Comparison of ENCODE assay signal across 23 cellular contexts in genomic region chr15:22995786-22996185, GRCh38.
"Had no signal": no experiment of that assay in that cellular context is flagged by ENCODE, and none has a peak within 500 bp of the region (broad histone marks: within the 10 kb centered on the region; RNA-seq: fewer than 3 reads in every experiment).

No MANE protein-coding gene starts in this region.

- H3K4me1 Mint-ChIP-seq: naive thymus-derived CD8-positive, alpha-beta T cell; stimulated activated naive CD8-positive, alpha-beta T cell treated with anti-CD3 and anti-CD28 coated beads, Interleukin-15, amount 100 ng/mL, for 72 hours had no signal

- H3K9me3 ChIP-seq: gastrocnemius medialis, left lung, pancreas, right atrium auricular region, suprapubic skin, transverse colon, vagina had no signal

- H3K9me3 Mint-ChIP-seq: effector memory CD8-positive, alpha-beta T cell; naive thymus-derived CD8-positive, alpha-beta T cell; nephron progenitor cell; stimulated activated naive CD8-positive, alpha-beta T cell treated with anti-CD3 and anti-CD28 coated beads, Interleukin-15, amount 100 ng/mL, for 72 hours had no signal

- H3K27me3 ChIP-seq: gastrocnemius medialis, left lung, pancreas, right atrium auricular region, suprapubic skin, transverse colon, vagina had no signal

- H3K4me3 Mint-ChIP-seq: effector memory CD8-positive, alpha-beta T cell; naive thymus-derived CD8-positive, alpha-beta T cell; nephron progenitor cell; stimulated activated naive CD8-positive, alpha-beta T cell treated with anti-CD3 and anti-CD28 coated beads, Interleukin-15, amount 100 ng/mL, for 72 hours had no signal

- DNase-seq: effector memory CD8-positive, alpha-beta T cell; foreskin fibroblast; gastrocnemius medialis; kidney; left lung; mesendoderm; naive thymus-derived CD8-positive, alpha-beta T cell; nephron progenitor cell; pancreas; stimulated activated CD4-positive, alpha-beta T cell treated with anti-CD3 and anti-CD28 coated beads, Interleukin-12 subunit alpha, Interleukin-12 subunit beta, amount 100 ng/mL, for 4 hours; stimulated activated CD4-positive, alpha-beta T cell treated with anti-CD3 and anti-CD28 coated beads, Interleukin-1b, Interleukin-23, amount 100 ng/mL, for 48 hours; stimulated activated CD4-positive, alpha-beta T cell treated with anti-CD3 and anti-CD28 coated beads, Interleukin-4, amount 100 ng/mL, for 1 hour; stimulated activated CD8-positive, alpha-beta memory T cell treated with anti-CD3 and anti-CD28 coated beads, Interleukin-4, amount 100 ng/mL, for 48 hours; stimulated activated naive CD4-positive, alpha-beta T cell; stimulated activated naive CD8-positive, alpha-beta T cell treated with anti-CD3 and anti-CD28 coated beads, Interleukin-15, amount 100 ng/mL, for 72 hours; transverse colon had no signal

- H3K4me2 ChIP-seq: smooth muscle cell had no signal

- H3K27ac ChIP-seq: coronary artery, epithelial cell of prostate, gastrocnemius medialis, left lung, pancreas, right atrium auricular region, suprapubic skin, transverse colon, vagina had no signal

- H3K27ac Mint-ChIP-seq: effector memory CD8-positive, alpha-beta T cell; naive thymus-derived CD8-positive, alpha-beta T cell; nephron progenitor cell had no signal

- H3K4me1 ChIP-seq: gastrocnemius medialis, left lung, pancreas, right atrium auricular region, suprapubic skin, transverse colon, vagina had no signal

- ATAC-seq: effector memory CD8-positive, alpha-beta T cell; gastrocnemius medialis; left lung; naive thymus-derived CD8-positive, alpha-beta T cell; pancreas; sciatic nerve; stimulated activated naive CD8-positive, alpha-beta T cell treated with anti-CD3 and anti-CD28 coated beads, Interleukin-15, amount 100 ng/mL, for 72 hours had no signal

- H3K4me3 ChIP-seq: coronary artery, gastrocnemius medialis, left lung, pancreas, right atrium auricular region, smooth muscle cell, suprapubic skin, transverse colon, vagina had no signal

- H3K27me3 Mint-ChIP-seq: effector memory CD8-positive, alpha-beta T cell; naive thymus-derived CD8-positive, alpha-beta T cell; stimulated activated naive CD8-positive, alpha-beta T cell treated with anti-CD3 and anti-CD28 coated beads, Interleukin-15, amount 100 ng/mL, for 72 hours had no signal
